In genomic region chr3:49022751-49023171, GRCh38 we compare ENCODE assay signal across 8 cellular contexts. TPM values are rescaled to one million over a fixed set of nuclear protein-coding genes. Genes with fewer than 3 reads are reported as not detected.
DNase-seq lines count a peak whose midpoint lies in the region; ATAC-seq and TF ChIP-seq lines count a peak whose summit lies in the region.

No MANE protein-coding gene starts in this region.

- ATAC-seq in lower lobe of right lung, result no peak
- no peak for ATAC-seq in HG02870 (IDR thresholded peaks at IDR 0.05; ENCODE audit: unreplicated experiment)
- no peak for ATAC-seq in HG03342 (IDR thresholded peaks at IDR 0.05; ENCODE audit: unreplicated experiment)

- H3K36me3 ChIP-seq in BE2C (peaks cover 28% of the 10 kb centered on the region), HUES64 (ENCODE audit: insufficient read depth, low read length) (peaks cover 49% of the 10 kb centered on the region), ascending aorta (peaks cover 18 to 38% of the 10 kb centered on the region in 2 donors), lower lobe of right lung (peaks cover 42% of the 10 kb centered on the region), vagina (peaks cover 0 to 33% of the 10 kb centered on the region in 2 donors)

- H3K4me1 ChIP-seq in BE2C, result no peaks in the 10 kb centered on the region
- peaks cover 7% of the 10 kb centered on the region; the same call in 1 of the 2 replicates for H3K4me1 ChIP-seq in HUES64 (ENCODE audit: insufficient read depth, low read length)
- H3K4me1 ChIP-seq in ascending aorta, result peaks cover 13 to 22% of the 10 kb centered on the region in 2 donors
- peaks cover 43% of the 10 kb centered on the region for H3K4me1 ChIP-seq in lower lobe of right lung
- peaks cover 45% of the 10 kb centered on the region for H3K4me1 ChIP-seq in vagina

- WGBS in HUES64, result 35% methylated on average over 9 of the region's 11 CpGs

- no peak for TF ChIP-seq POLR2A in vagina (IDR thresholded peaks at IDR 0.05)

- intact Hi-C loops in ascending aorta (cut with DNase I) (loop anchor here (5.0 kb wide), 1 partner anchor 255 kb away; the partner anchor contains the start of gene C3orf62), lower lobe of right lung (cut with DNase I) (no loop called here), vagina (cut with DNase I) (no loop called here)

- TF ChIP-seq CTCF in BE2C (IDR thresholded peaks at IDR 0.05; ENCODE audit: low read depth, low read length), result no peak
- no peak for TF ChIP-seq CTCF in ascending aorta (IDR thresholded peaks at IDR 0.05)
- TF ChIP-seq CTCF in lower lobe of right lung (IDR thresholded peaks at IDR 0.05), result no peak
- TF ChIP-seq CTCF in vagina (IDR thresholded peaks at IDR 0.05), result no peak

- no peaks in the 10 kb centered on the region for H3K27me3 ChIP-seq in BE2C
- H3K27me3 ChIP-seq in HUES64 (ENCODE audit: insufficient read depth, low read length), result no peaks in the 10 kb centered on the region
- no peaks in the 10 kb centered on the region for H3K27me3 ChIP-seq in ascending aorta
- H3K27me3 ChIP-seq in lower lobe of right lung (ENCODE audit: low read depth), result no peaks in the 10 kb centered on the region
- no peaks in the 10 kb centered on the region for H3K27me3 ChIP-seq in vagina

- H3K9ac ChIP-seq in HUES64 (ENCODE audit: low read depth, low read length), result peak overlapping the region; percentile 98

- DNase-seq in BE2C (no peak), ascending aorta (ENCODE audit: low spot score in 2 of 2) (no peak), lower lobe of right lung (peak; percentile 51), vagina (ENCODE audit: extremely low spot score in 2 of 2) (peak in 1 of 2 donors; percentile 88), GOT3 (lab: John Stamatoyannopoulos, UW) (no peak)

- H3K27ac ChIP-seq in HUES64 (ENCODE audit: low read depth, low read length) (peak overlapping the region; percentile 100), ascending aorta (peak overlapping the region; percentile 100), lower lobe of right lung (peak overlapping the region; percentile 100), vagina (peak overlapping the region; percentile 99)

- H3K4me3 ChIP-seq in BE2C (ENCODE audit: low read depth, low read length) (peak overlapping the region; percentile 84), HUES64 (ENCODE audit: low read length) (peak overlapping the region; percentile 97), ascending aorta (peak overlapping the region; percentile 88 to 93), lower lobe of right lung (peak overlapping the region; percentile 93), vagina (peak overlapping the region; percentile 95 to 99)

- H3K9me3 ChIP-seq in BE2C (no peaks in the 10 kb centered on the region), HUES64 (ENCODE audit: insufficient read depth, low read depth, low read length) (no peaks in the 10 kb centered on the region), ascending aorta (no peaks in the 10 kb centered on the region), lower lobe of right lung (no peaks in the 10 kb centered on the region), vagina (no peaks in the 10 kb centered on the region)

RNA-seq across cellular contexts. Expression of gene NDUFAF3, which starts 0.8 kb away (rescaled TPM):
- polyA plus RNA-seq in BE2C (2012; ENCODE audit: insufficient read depth, insufficient read length, low read depth), result 197 TPM
- polyA plus RNA-seq in HUES64 (2013, experiment 1 of 2), result 25.2 TPM
- 35.8 TPM for polyA plus RNA-seq in HUES64 (2013, experiment 2 of 2)
- total RNA-seq in ascending aorta (200 TPM), lower lobe of right lung (85.6 TPM), vagina (91.3 TPM)

RNA-seq across cellular contexts. Expression of gene DALRD3, which starts 4.4 kb away (rescaled TPM):
- 25.8 TPM for polyA plus RNA-seq in BE2C (2012; ENCODE audit: insufficient read depth, insufficient read length, low read depth)
- polyA plus RNA-seq in HUES64 (2013, experiment 1 of 2), result 23.3 TPM
- 27.9 TPM for polyA plus RNA-seq in HUES64 (2013, experiment 2 of 2)
- total RNA-seq in ascending aorta, result 73.1 TPM
- 28.1 TPM for total RNA-seq in lower lobe of right lung
- 35.4 TPM for total RNA-seq in vagina

RNA-seq across cellular contexts. Expression of gene IMPDH2, which starts 6.4 kb away (rescaled TPM):
- polyA plus RNA-seq in BE2C (2012; ENCODE audit: insufficient read depth, insufficient read length, low read depth), result 68.3 TPM
- polyA plus RNA-seq in HUES64 (2013, experiment 1 of 2), result 202 TPM
- polyA plus RNA-seq in HUES64 (2013, experiment 2 of 2), result 235 TPM
- total RNA-seq in ascending aorta (101 TPM), lower lobe of right lung (112 TPM), vagina (185 TPM)

RNA-seq across cellular contexts. Expression of gene WDR6, which starts 15.6 kb away (rescaled TPM):
- polyA plus RNA-seq in BE2C (2012; ENCODE audit: insufficient read depth, insufficient read length, low read depth), result 203 TPM
- polyA plus RNA-seq in HUES64 (2013, experiment 1 of 2), result 102 TPM
- 90.3 TPM for polyA plus RNA-seq in HUES64 (2013, experiment 2 of 2)
- 115 TPM for total RNA-seq in ascending aorta
- total RNA-seq in lower lobe of right lung, result 157 TPM
- 109 TPM for total RNA-seq in vagina

RNA-seq across cellular contexts. Expression of gene P4HTM, which starts 32.7 kb away (rescaled TPM):
- 18.3 TPM for polyA plus RNA-seq in BE2C (2012; ENCODE audit: insufficient read depth, insufficient read length, low read depth)
- polyA plus RNA-seq in HUES64 (2013, experiment 1 of 2), result 9.9 TPM
- polyA plus RNA-seq in HUES64 (2013, experiment 2 of 2), result 12.2 TPM
- total RNA-seq in ascending aorta (71.9 TPM), lower lobe of right lung (44.0 TPM), vagina (43.5 TPM)
